8 cellular contexts compared by ENCODE assay signal in the genomic region with DNA sequence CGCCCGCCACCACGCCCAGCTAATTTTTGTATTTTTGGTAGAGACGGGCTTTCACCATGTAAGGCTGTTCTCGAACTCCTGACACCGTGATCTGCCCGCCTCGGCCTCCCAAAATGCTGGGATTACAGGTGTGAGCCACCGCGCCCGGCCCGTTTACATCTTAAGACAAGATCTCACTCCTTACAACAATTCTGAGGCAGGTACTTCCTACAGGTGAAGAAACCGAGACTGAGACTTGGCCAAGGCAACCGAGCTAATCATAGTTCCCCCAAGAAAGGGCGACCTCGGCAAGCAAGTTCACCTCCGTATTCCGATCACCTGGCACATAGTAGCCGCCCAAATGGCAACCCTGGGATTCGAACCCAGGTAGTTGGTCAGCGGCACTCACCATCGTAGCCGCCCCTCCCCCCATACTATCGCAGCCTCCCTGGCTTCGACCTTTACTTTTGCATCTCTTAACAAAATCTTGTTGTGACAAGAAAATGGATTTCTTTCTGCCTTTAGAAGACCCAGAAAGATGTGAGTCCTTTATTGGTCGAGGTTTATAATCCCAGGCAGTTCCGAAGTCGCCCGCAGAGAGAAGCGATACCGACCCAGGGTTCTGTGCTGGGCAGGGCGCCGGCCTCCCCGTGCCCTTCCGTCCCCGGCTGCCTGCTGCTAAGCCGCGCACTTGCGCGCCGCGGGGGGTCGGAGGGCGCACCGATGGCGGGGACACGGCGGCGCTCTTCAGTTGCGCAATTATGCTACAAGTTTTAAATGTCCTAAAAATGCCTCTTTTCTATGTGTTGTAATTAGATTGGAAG. TPM values are rescaled to one million over a fixed set of nuclear protein-coding genes. Genes with fewer than 3 reads are reported as not detected.
A peak's percentile ranks its signal among the peaks of the same experiment; 100 is the strongest.
DNase-seq lines count a peak whose midpoint lies in the region; ATAC-seq lines count a peak whose summit lies in the region.

No MANE protein-coding gene starts in this region.

- no peak for ATAC-seq in activated CD4-positive, alpha-beta T cell treated with anti-CD3 and anti-CD28 coated beads for 36 hours
- ATAC-seq in activated naive CD4-positive, alpha-beta T cell treated with anti-CD3 and anti-CD28 coated beads, Interleukin-2, amount 50 U/mL, for 72 hours, result no peak

- peak; percentile 24 for DNase-seq in activated CD4-positive, alpha-beta T cell treated with anti-CD3 and anti-CD28 coated beads for 36 hours
- no peak for DNase-seq in activated CD4-positive, alpha-beta T cell treated with anti-CD3 and anti-CD28 coated beads for 4 hours
- no peak for DNase-seq in activated naive CD4-positive, alpha-beta T cell treated with anti-CD3 and anti-CD28 coated beads, Interleukin-2, amount 50 U/mL, for 72 hours (ENCODE audit: low spot score in 2 of 2)
- DNase-seq in NCI-H1694 (lab: John Stamatoyannopoulos, UW) (no peak), cerebellar cortex (ENCODE audit: low spot score) (no peak), DMS114 treated with DMSO at 0.1 percent for 48 hours (lab: John Stamatoyannopoulos, UW; ENCODE audit: unreplicated experiment) (no peak)

- no peak overlapping the region for H3K27ac Mint-ChIP-seq in activated CD4-positive, alpha-beta T cell treated with anti-CD3 and anti-CD28 coated beads for 36 hours
- peak overlapping the region; percentile 26 to 63 for H3K27ac Mint-ChIP-seq in activated naive CD4-positive, alpha-beta T cell treated with anti-CD3 and anti-CD28 coated beads, Interleukin-2, amount 50 U/mL, for 72 hours

- H3K27me3 Mint-ChIP-seq in activated CD4-positive, alpha-beta T cell treated with anti-CD3 and anti-CD28 coated beads for 36 hours, result peaks cover 37% of the 10 kb centered on the region

- H3K9me3 Mint-ChIP-seq in activated CD4-positive, alpha-beta T cell treated with anti-CD3 and anti-CD28 coated beads for 36 hours (ENCODE audit: low read depth), result peaks cover 2% of the 10 kb centered on the region
- peaks cover 0 to 3% of the 10 kb centered on the region in 2 donors for H3K9me3 Mint-ChIP-seq in activated naive CD4-positive, alpha-beta T cell treated with anti-CD3 and anti-CD28 coated beads, Interleukin-2, amount 50 U/mL, for 72 hours

- peak overlapping the region; percentile 75 for H3K4me3 Mint-ChIP-seq in activated CD4-positive, alpha-beta T cell treated with anti-CD3 and anti-CD28 coated beads for 36 hours

- CTCF ChIA-PET in activated CD4-positive, alpha-beta T cell treated with anti-CD3 and anti-CD28 coated beads for 36 hours (lab: Charles Lee), result interaction anchor here (0.6 to 1.8 kb wide), 6 partner anchors 21 to 270 kb away, joined by 3 to 7 read pairs (median 3); no protein-coding TSS in a partner anchor

- H3K27me3 ChIP-seq in layer of hippocampus (ENCODE audit: control insufficient read depth, insufficient read depth, low read length), result no peaks in the 10 kb centered on the region

- POLR2A ChIA-PET in activated CD4-positive, alpha-beta T cell treated with anti-CD3 and anti-CD28 coated beads for 36 hours (lab: Charles Lee), result interaction anchor here (0.6 kb wide), 1 partner anchor 78 kb away, joined by 3 read pairs; no protein-coding TSS in a partner anchor

- intact Hi-C loops in activated CD4-positive, alpha-beta T cell treated with anti-CD3 and anti-CD28 coated beads for 36 hours (cut with DNase I, micrococcal nuclease), result loop anchor here (1.0 to 5.0 kb wide), 5 partner anchors 60 to 495 kb away; partner anchors contain the start of genes CCNYL1 (in 1 of the 2), CREB1 (in 1 of the 2), IDH1 (in 1 of the 2) and PIKFYVE (in 1 of the 2)

- peaks cover 27% of the 10 kb centered on the region for H3K4me1 Mint-ChIP-seq in activated CD4-positive, alpha-beta T cell treated with anti-CD3 and anti-CD28 coated beads for 36 hours

- H3K36me3 Mint-ChIP-seq in activated CD4-positive, alpha-beta T cell treated with anti-CD3 and anti-CD28 coated beads for 36 hours (ENCODE audit: low read depth), result peaks cover 7% of the 10 kb centered on the region
- H3K36me3 Mint-ChIP-seq in activated naive CD4-positive, alpha-beta T cell treated with anti-CD3 and anti-CD28 coated beads, Interleukin-2, amount 50 U/mL, for 72 hours, result peaks cover 9 to 10% of the 10 kb centered on the region in 2 donors

- H3K27ac ChIP-seq in layer of hippocampus (ENCODE audit: low read depth, low read length) (peak overlapping the region; percentile 46), temporal lobe (ENCODE audit: low read depth, low read length) (peak overlapping the region; percentile 13)

RNA-seq across cellular contexts. Expression of gene FZD5, which starts 1.1 kb away (rescaled TPM):
- 1 to 10 TPM; 1.1 to 1.3 TPM for total RNA-seq in activated CD4-positive, alpha-beta T cell treated with anti-CD3 and anti-CD28 coated beads for 36 hours
- 1 to 10 TPM; 1.6 to 4.7 TPM for total RNA-seq in activated naive CD4-positive, alpha-beta T cell treated with anti-CD3 and anti-CD28 coated beads, Interleukin-2, amount 50 U/mL, for 72 hours
- 1.7 TPM for total RNA-seq in temporal lobe

RNA-seq across cellular contexts. Expression of gene CCNYL1, which starts 59.4 kb away (rescaled TPM):
- total RNA-seq in activated CD4-positive, alpha-beta T cell treated with anti-CD3 and anti-CD28 coated beads for 36 hours, result 1 to 10 TPM; 4.0 to 5.5 TPM
- total RNA-seq in activated naive CD4-positive, alpha-beta T cell treated with anti-CD3 and anti-CD28 coated beads, Interleukin-2, amount 50 U/mL, for 72 hours, result 1 to 10 TPM; 4.4 to 5.6 TPM
- 24.8 TPM for total RNA-seq in temporal lobe
